Comparison of ENCODE assay signal across 18 cellular contexts in genomic region chr13:25971077-25971476, GRCh38.
DNase-seq lines count a peak whose midpoint lies in the region; ATAC-seq lines count a peak whose summit lies in the region.
"Had no signal": no experiment of that assay in that cellular context is flagged by ENCODE, and none has a peak within 500 bp of the region (broad histone marks: within the 10 kb centered on the region; RNA-seq: fewer than 3 reads in every experiment).

No MANE protein-coding gene starts in this region.

- H3K23ac ChIP-seq in neuronal stem cell (ENCODE audit: low read depth, low read length, poor library complexity), result no peak overlapping the region

- WGBS in neuronal stem cell (ENCODE audit: extremely low coverage in 2 of 2, insufficient read length in 2 of 2, insufficient replicate concordance in 1 of 2), 2 donors, result no CpG with 5 or more reads among the region's 2 CpGs

- H2BK15ac ChIP-seq in neuronal stem cell (ENCODE audit: low read length), result no peak overlapping the region

- H3K36me3 Mint-ChIP-seq in activated naive CD4-positive, alpha-beta T cell treated with anti-CD3 and anti-CD28 coated beads for 36 hours (ENCODE audit: low read depth), result no peaks in the 10 kb centered on the region
- H3K36me3 Mint-ChIP-seq in effector memory CD8-positive, alpha-beta T cell (ENCODE audit: insufficient read depth), result no peaks in the 10 kb centered on the region

- H4K8ac ChIP-seq in neuronal stem cell (ENCODE audit: low read depth, low read length), result no peak overlapping the region

- peaks cover 3 to 37% of the 10 kb centered on the region in 2 donors for H3K4me1 ChIP-seq in neuronal stem cell (ENCODE audit: control insufficient read depth in 2 of 2, insufficient read depth in 1 of 2, low read depth in 1 of 2, low read length in 2 of 2)
- H3K4me1 ChIP-seq: esophagus squamous epithelium had no signal

- H3K9me3 ChIP-seq in KOPT-K1 (ENCODE audit: insufficient read depth, low read length, poor library complexity, severe bottlenecking), result no peaks in the 10 kb centered on the region
- H3K9me3 ChIP-seq in neuronal stem cell (replicated peaks in 1 of 2; ENCODE audit: control insufficient read depth in 2 of 2, insufficient read depth in 1 of 2, low read depth in 1 of 2, low read length in 2 of 2), result no peaks in the 10 kb centered on the region
- H3K9me3 ChIP-seq: esophagus squamous epithelium, neutrophil, spleen had no signal

- H3K36me3 ChIP-seq in KOPT-K1 (ENCODE audit: insufficient read depth, low read length) (no peaks in the 10 kb centered on the region), neuronal stem cell (replicated peaks in 1 of 2; ENCODE audit: control insufficient read depth in 2 of 2, insufficient read depth in 2 of 2, low read length in 2 of 2) (no peaks in the 10 kb centered on the region)
- H3K36me3 ChIP-seq: esophagus squamous epithelium, neutrophil, spleen had no signal

- peak overlapping the region; percentile 31 for H2AFZ ChIP-seq in neuronal stem cell (ENCODE audit: low read length)

- no peak for DNase-seq in activated naive CD4-positive, alpha-beta T cell treated with anti-CD3 and anti-CD28 coated beads for 36 hours
- DNase-seq in activated naive CD4-positive, alpha-beta T cell treated with Interleukin-2 at 50 U/mL for 16 hours, result no peak
- DNase-seq in effector memory CD8-positive, alpha-beta T cell, result no peak
- peak; percentile 76 for DNase-seq in neuronal stem cell (ENCODE audit: low spot score)
- DNase-seq in HuH-7 (ENCODE audit: low spot score), result no peak
- DNase-seq in activated CD4-positive, CD25-positive, alpha-beta regulatory T cell (lab: John Stamatoyannopoulos, UW), result no peak
- DNase-seq in AG08396 (ENCODE audit: low spot score), result no peak
- DNase-seq: DMS79 treated with DMSO at 0.1 percent for 48 hours; esophagus squamous epithelium; HFFc6; KG1; NCI-H1930; NCI-H446; stimulated activated CD4-positive, alpha-beta T cell treated with anti-CD3 and anti-CD28 coated beads, Interleukin-4, amount 100 ng/mL, for 4 hours had no signal

- H3K4me3 Mint-ChIP-seq in activated naive CD4-positive, alpha-beta T cell treated with anti-CD3 and anti-CD28 coated beads for 36 hours, result no peak overlapping the region
- H3K4me3 Mint-ChIP-seq in effector memory CD8-positive, alpha-beta T cell, result peak overlapping the region; percentile 7 to 65
- H3K4me3 Mint-ChIP-seq: HFFc6 had no signal

- intact Hi-C loops in activated naive CD4-positive, alpha-beta T cell treated with anti-CD3 and anti-CD28 coated beads for 36 hours (cut with micrococcal nuclease), result loop anchor here (1.0 kb wide), 2 partner anchors 65 to 124 kb away; no protein-coding TSS in a partner anchor

- no peak overlapping the region for H2BK120ac ChIP-seq in neuronal stem cell (ENCODE audit: low read depth, low read length)

- peak overlapping the region; percentile 82 for H3K18ac ChIP-seq in neuronal stem cell (ENCODE audit: low read length)

- H3K27ac ChIP-seq in KOPT-K1 (ENCODE audit: low read depth, low read length, poor library complexity, severe bottlenecking), result peak overlapping the region; percentile 99
- peak overlapping the region; percentile 84 for H3K27ac ChIP-seq in neuronal stem cell (replicated peaks; ENCODE audit: low read length)
- H3K27ac ChIP-seq: esophagus squamous epithelium, neutrophil had no signal

- no peak overlapping the region for H4K91ac ChIP-seq in neuronal stem cell (ENCODE audit: low read depth, low read length, poor library complexity)

- H2AK5ac ChIP-seq in neuronal stem cell (ENCODE audit: low read depth, low read length), result no peak overlapping the region

- no peak overlapping the region for H3K4me3 ChIP-seq in neuronal stem cell (ENCODE audit: low read length in 2 of 2)
- H3K4me3 ChIP-seq: esophagus squamous epithelium, spleen had no signal

- peak overlapping the region; percentile 26 for H3K4me2 ChIP-seq in neuronal stem cell (ENCODE audit: insufficient read depth, low read length, poor library complexity, severe bottlenecking)

- no peak overlapping the region for H3K4ac ChIP-seq in neuronal stem cell (ENCODE audit: low read length)

- H3K27me3 ChIP-seq in neuronal stem cell (ENCODE audit: control insufficient read depth in 3 of 3, insufficient read depth in 3 of 3, low read depth in 1 of 3, low read length in 3 of 3), result no peaks in the 10 kb centered on the region

- no peak overlapping the region for H2BK5ac ChIP-seq in neuronal stem cell (ENCODE audit: low read length)

- no peak overlapping the region for H3K9ac ChIP-seq in neuronal stem cell (ENCODE audit: low read depth, low read length, poor library complexity)

- H2BK12ac ChIP-seq in neuronal stem cell (ENCODE audit: low read length), result no peak overlapping the region

- CTCF ChIA-PET in activated naive CD4-positive, alpha-beta T cell treated with anti-CD3 and anti-CD28 coated beads for 36 hours (lab: Charles Lee), result interaction anchor here (0.8 kb wide), 1 partner anchor 86 kb away, joined by 4 read pairs; no protein-coding TSS in a partner anchor

- ATAC-seq in effector memory CD8-positive, alpha-beta T cell (replicated peaks), result peak; percentile 18
- ATAC-seq: left lobe of liver had no signal

- no peaks in the 10 kb centered on the region for H3K9me3 Mint-ChIP-seq in activated naive CD4-positive, alpha-beta T cell treated with anti-CD3 and anti-CD28 coated beads for 36 hours
- no peaks in the 10 kb centered on the region for H3K9me3 Mint-ChIP-seq in effector memory CD8-positive, alpha-beta T cell

- no peaks in the 10 kb centered on the region for H3K79me1 ChIP-seq in neuronal stem cell (ENCODE audit: low read depth, low read length)

- no peaks in the 10 kb centered on the region for H3K27me3 Mint-ChIP-seq in activated naive CD4-positive, alpha-beta T cell treated with anti-CD3 and anti-CD28 coated beads for 36 hours (ENCODE audit: low read depth)
- H3K27me3 Mint-ChIP-seq in effector memory CD8-positive, alpha-beta T cell, result peaks cover 0 to 23% of the 10 kb centered on the region in 2 donors

- no peak overlapping the region for H3K14ac ChIP-seq in neuronal stem cell (ENCODE audit: low read length)

- peak overlapping the region; percentile 46 for H3K27ac Mint-ChIP-seq in activated naive CD4-positive, alpha-beta T cell treated with anti-CD3 and anti-CD28 coated beads for 36 hours
- peak overlapping the region; percentile 47 to 96 for H3K27ac Mint-ChIP-seq in effector memory CD8-positive, alpha-beta T cell
- H3K27ac Mint-ChIP-seq: HFFc6 had no signal

- H3K4me1 Mint-ChIP-seq in activated naive CD4-positive, alpha-beta T cell treated with anti-CD3 and anti-CD28 coated beads for 36 hours (ENCODE audit: low read depth), result peaks cover 40% of the 10 kb centered on the region
- H3K4me1 Mint-ChIP-seq in effector memory CD8-positive, alpha-beta T cell (ENCODE audit: low read depth in 2 of 2), result peaks cover 27 to 32% of the 10 kb centered on the region in 2 donors
